Comparison of ENCODE assay signal across 8 cellular contexts in genomic region chr20:833450-834150, GRCh38. TPM values are rescaled to one million over a fixed set of nuclear protein-coding genes. Genes with fewer than 3 reads are reported as not detected.
A peak's percentile ranks its signal among the peaks of the same experiment; 100 is the strongest.
DNase-seq lines count a peak whose midpoint lies in the region; ATAC-seq and FAIRE-seq lines count a peak whose summit lies in the region.

Gene FAM110A, plus strand, starts transcription at chr20:833715. Its CDS starts 11,090 bp downstream, at chr20:844805.

- no peaks in the 10 kb centered on the region for H3K9me3 ChIP-seq in effector memory CD4-positive, alpha-beta T cell (ENCODE audit: control insufficient read depth, low read length)

- ATAC-seq in GM21381 (IDR thresholded peaks at IDR 0.05; ENCODE audit: unreplicated experiment), result peak; percentile 94
- ATAC-seq in memory B cell (ENCODE audit: low read depth), result peak; percentile 94

- in situ Hi-C loops in Caki2 (cut with HindIII; ENCODE audit: low pct_unique_long_range_greater_than_20kb, low sequenced_read_pairs), result no loop called here

- H3K27me3 ChIP-seq in effector memory CD4-positive, alpha-beta T cell (replicated peaks; ENCODE audit: control insufficient read depth, insufficient read depth, low read length, poor library complexity, severe bottlenecking), result no peaks in the 10 kb centered on the region

- H3K4me3 Mint-ChIP-seq in memory B cell, result peak within 1 kb of the TSS; percentile 94

- peaks cover 9% of the 10 kb centered on the region for H3K36me3 Mint-ChIP-seq in memory B cell

- H3K4me1 ChIP-seq in effector memory CD4-positive, alpha-beta T cell (ENCODE audit: control insufficient read depth, insufficient read depth, low read length, poor library complexity, severe bottlenecking), result peaks cover 20% of the 10 kb centered on the region

- H3K27me3 Mint-ChIP-seq in memory B cell, result no peaks in the 10 kb centered on the region

- peak; percentile 92 for FAIRE-seq in HTR-8/SVneo (lab: Jason Lieb, UNC)

- peak; percentile 93 for DNase-seq in Caki2 (ENCODE audit: low read depth)
- peak; percentile 91 for DNase-seq in HTR-8/SVneo (ENCODE audit: insufficient read length, low spot score)
- peak; percentile 94 for DNase-seq in NOMO-1 treated with DMSO at 0.1 percent for 48 hours (lab: John Stamatoyannopoulos, UW; ENCODE audit: unreplicated experiment)
- peak; percentile 91 to 93 for DNase-seq in activated CD8-positive, alpha-beta memory T cell treated with anti-CD3 and anti-CD28 coated beads for 4 hours (ENCODE audit: low read depth in 2 of 2)
- DNase-seq in effector memory CD4-positive, alpha-beta T cell, result peak; percentile 93 to 94 (median 93)
- peak; percentile 91 to 94 for DNase-seq in memory B cell (ENCODE audit: low spot score in 2 of 2)
- peak; percentile 95 for DNase-seq in stimulated activated CD8-positive, alpha-beta memory T cell treated with anti-CD3 and anti-CD28 coated beads, Interleukin-12 subunit alpha, Interleukin-12 subunit beta, amount 100 ng/mL, for 1 hour (ENCODE audit: low read depth)

- H3K4me3 ChIP-seq in effector memory CD4-positive, alpha-beta T cell (ENCODE audit: insufficient read depth, low read depth, low read length, poor library complexity, severe bottlenecking), result peak within 1 kb of the TSS; percentile 73

- peaks cover 36% of the 10 kb centered on the region for H3K4me1 Mint-ChIP-seq in memory B cell

- peak within 1 kb of the TSS; percentile 92 for H3K27ac Mint-ChIP-seq in memory B cell

- peaks cover 4% of the 10 kb centered on the region for H3K9me3 Mint-ChIP-seq in memory B cell

- no peaks in the 10 kb centered on the region for H3K36me3 ChIP-seq in effector memory CD4-positive, alpha-beta T cell (ENCODE audit: control insufficient read depth, insufficient read depth, low read length)

- peak within 1 kb of the TSS; percentile 92 for H3K27ac ChIP-seq in effector memory CD4-positive, alpha-beta T cell (ENCODE audit: insufficient read depth, low read length, poor library complexity, severe bottlenecking)

RNA-seq across cellular contexts. Expression of gene FAM110A, which starts in this region (rescaled TPM):
- 7.3 and 14.9 TPM in 2 replicates for total RNA-seq in Caki2 (2014; rRNA removed; shearing (Covaris generic); ENCODE audit: low replicate concordance)

Comparison
In these comparisons a context has a peak if more than half of its experiments do, and no peak if none do; other contexts are left out.
1. Peak in every context shown above with its lines: DNase-seq, ATAC-seq, H3K4me3 ChIP-seq and H3K27ac ChIP-seq.